ENCODE assay signal across 12 cellular contexts in genomic region chr12:18864900-18865561, GRCh38.
DNase-seq lines count a peak whose midpoint lies in the region; ATAC-seq, FAIRE-seq and TF ChIP-seq lines count a peak whose summit lies in the region.
"Had no signal": no experiment of that assay in that cellular context is flagged by ENCODE, and none has a peak within 500 bp of the region (broad histone marks: within the 10 kb centered on the region; RNA-seq: fewer than 3 reads in every experiment).

No MANE protein-coding gene starts in this region.

- H3K9ac ChIP-seq in GM12878 (ENCODE audit: control insufficient read depth, insufficient read depth, low read length), result no peak overlapping the region

- H3K27me3 ChIP-seq in GM12878 (replicated peaks in 1 of 2; ENCODE audit: control insufficient read depth in 2 of 2, insufficient read depth in 2 of 2, low read length in 1 of 2) (no peaks in the 10 kb centered on the region), vagina (no peaks in the 10 kb centered on the region)
- H3K27me3 ChIP-seq: gastrocnemius medialis had no signal

- BruUV-seq in GM12878 (replicated peaks; lab: Mats Ljungman, UMichigan), result no TSS peak

- RAD21 ChIA-PET in GM12878 (lab: Charles Lee; ENCODE audit: unreplicated experiment), result no interaction called here

- POLR2A ChIA-PET in GM12878 (lab: Charles Lee), result no interaction called here

- SMC1A ChIA-PET in GM12878 (lab: Charles Lee; ENCODE audit: uncharacterized antibody, unreplicated experiment), result interaction anchor here (1.7 kb wide), 1 partner anchor 321 kb away, joined by 3 read pairs; no protein-coding TSS in a partner anchor

- no peak overlapping the region for H2AFZ ChIP-seq in GM12878 (ENCODE audit: control insufficient read depth, low read depth, low read length)

- no peaks in the 10 kb centered on the region for H3K79me2 ChIP-seq in GM12878 (ENCODE audit: control insufficient read depth, insufficient read depth, low read length)

- no peak for TF ChIP-seq POLR2A in GM12878 (IDR thresholded peaks at IDR 0.05; ENCODE audit: low read depth, low read length)
- TF ChIP-seq POLR2A in vagina (IDR thresholded peaks at IDR 0.05), result no peak

- ATAC-seq in GM12878 (peak; percentile 31), GM19351 (IDR thresholded peaks at IDR 0.05; ENCODE audit: unreplicated experiment) (no peak)
- ATAC-seq: stimulated activated naive CD8-positive, alpha-beta T cell treated with anti-CD3 and anti-CD28 coated beads, Interleukin-15, Interleukin-2, amounts not matched to agents 100 U/mL and 50 U/mL, for 24 hours had no signal

- H3K9me3 ChIP-seq in GM12878 (replicated peaks; ENCODE audit: control insufficient read depth, insufficient read depth, low read length) (no peaks in the 10 kb centered on the region), vagina (no peaks in the 10 kb centered on the region)
- H3K9me3 ChIP-seq: gastrocnemius medialis had no signal

- no peak for TF ChIP-seq CTCF in AG09319 (IDR thresholded peaks at IDR 0.05; ENCODE audit: low read depth, low read length)
- TF ChIP-seq CTCF in GM12878 (IDR thresholded peaks at IDR 0.05 in 2 of 3, conservative IDR thresholded peaks at IDR 0.05 in 1 of 3; ENCODE audit: control insufficient read depth in 2 of 3, extremely low read depth in 1 of 3, insufficient read depth in 1 of 3, low read depth in 3 of 3, low read length in 3 of 3), result no peak
- TF ChIP-seq CTCF in vagina (IDR thresholded peaks at IDR 0.05), result no peak

- DNase-seq in AG09319 (ENCODE audit: extremely low read depth, low read depth), result peak; percentile 79
- peak; percentile 65 for DNase-seq in HS-5 (ENCODE audit: low read depth)
- DNase-seq in GM12878 (ENCODE audit: low read depth, low spot score), result no peak
- DNase-seq in kidney glomerular epithelial cell (lab: John Stamatoyannopoulos, UW), result peak; percentile 31
- no peak for DNase-seq in superior temporal gyrus (ENCODE audit: extremely low spot score)
- no peak for DNase-seq in vagina (ENCODE audit: extremely low spot score in 2 of 2)
- no peak for DNase-seq in ureter (ENCODE audit: low spot score)
- DNase-seq: activated CD4-positive, alpha-beta memory T cell treated with anti-CD3 and anti-CD28 coated beads for 36 hours; NCI-H1694 treated with DMSO at 0.1 percent for 48 hours; stimulated activated naive CD8-positive, alpha-beta T cell treated with anti-CD3 and anti-CD28 coated beads, Interleukin-15, Interleukin-2, amounts not matched to agents 100 U/mL and 50 U/mL, for 24 hours had no signal

- 24% methylated on average over 5 of the region's 5 CpGs for WGBS in GM12878 (ENCODE audit: insufficient coverage, insufficient replicate concordance, low lambda C conversion rate, missing lambda C conversion rate)

- H3K36me3 ChIP-seq in GM12878 (ENCODE audit: control insufficient read depth in 2 of 2, insufficient read depth in 2 of 2, low read length in 1 of 2) (no peaks in the 10 kb centered on the region), vagina (no peaks in the 10 kb centered on the region)
- H3K36me3 ChIP-seq: gastrocnemius medialis had no signal

- no peaks in the 10 kb centered on the region for H4K20me1 ChIP-seq in GM12878 (ENCODE audit: control insufficient read depth, insufficient read depth)

- no peak for FAIRE-seq in GM12878 (lab: Jason Lieb, UNC)

- no peak overlapping the region for H3K4me2 ChIP-seq in GM12878 (ENCODE audit: control insufficient read depth, insufficient read depth)

- H3K27ac ChIP-seq in GM12878 (ENCODE audit: control insufficient read depth, insufficient read depth), result no peak overlapping the region
- H3K27ac ChIP-seq in vagina, result no peak overlapping the region
- H3K27ac ChIP-seq: gastrocnemius medialis had no signal

- no peaks in the 10 kb centered on the region for H3K4me1 ChIP-seq in GM12878 (ENCODE audit: control insufficient read depth, insufficient read depth, low read length)
- no peaks in the 10 kb centered on the region for H3K4me1 ChIP-seq in vagina
- H3K4me1 ChIP-seq: gastrocnemius medialis had no signal

- TF ChIP-seq EP300 in GM12878 (IDR thresholded peaks at IDR 0.05; ENCODE audit: borderline replicate concordance in 1 of 2, control insufficient read depth in 1 of 2, low read depth in 2 of 2, low read length in 2 of 2), result no peak

- CTCF ChIA-PET in GM12878 (lab: Yijun Ruan, JAX), result no interaction called here

- intact Hi-C loops in GM12878 (cut with micrococcal nuclease; ENCODE audit: unreplicated experiment) (no loop called here), vagina (cut with DNase I) (no loop called here)

- TF ChIP-seq RAD21 in GM12878 (IDR thresholded peaks at IDR 0.05; ENCODE audit: insufficient read depth, low read depth, low read length), result no peak

- in situ Hi-C loops in GM12878 (cut with MboI), result no loop called here

- H3K4me3 ChIP-seq in GM12878 (no peak overlapping the region), vagina (no peak overlapping the region)
- H3K4me3 ChIP-seq: gastrocnemius medialis had no signal

TF ChIP-seq in GM12878, 131 proteins besides CTCF, POLR2A, EP300 and RAD21:
- TF ChIP-seq NRF1 (conservative IDR thresholded peaks at IDR 0.05; ENCODE audit: low read depth, low read length) (no peak), YBX1 (IDR thresholded peaks at IDR 0.05) (no peak), ZBTB33 (IDR thresholded peaks at IDR 0.05) (no peak), USF1 (IDR thresholded peaks at IDR 0.05; ENCODE audit: borderline replicate concordance, extremely low read length, insufficient read depth, low read depth, low read length) (no peak), TCF7 (IDR thresholded peaks at IDR 0.05; ENCODE audit: borderline replicate concordance) (no peak)

Comparison
In these comparisons a context has a peak if more than half of its experiments do, and no peak if none do; other contexts are left out.
1. DNase-seq: peak in AG09319 (single experiment), HS-5 (single experiment) and kidney glomerular epithelial cell (single experiment); none in GM12878 (single experiment), superior temporal gyrus (single experiment), vagina (0 of 2) and ureter (single experiment).